ENCODE assay signal across 20 cellular contexts in the genomic region with DNA sequence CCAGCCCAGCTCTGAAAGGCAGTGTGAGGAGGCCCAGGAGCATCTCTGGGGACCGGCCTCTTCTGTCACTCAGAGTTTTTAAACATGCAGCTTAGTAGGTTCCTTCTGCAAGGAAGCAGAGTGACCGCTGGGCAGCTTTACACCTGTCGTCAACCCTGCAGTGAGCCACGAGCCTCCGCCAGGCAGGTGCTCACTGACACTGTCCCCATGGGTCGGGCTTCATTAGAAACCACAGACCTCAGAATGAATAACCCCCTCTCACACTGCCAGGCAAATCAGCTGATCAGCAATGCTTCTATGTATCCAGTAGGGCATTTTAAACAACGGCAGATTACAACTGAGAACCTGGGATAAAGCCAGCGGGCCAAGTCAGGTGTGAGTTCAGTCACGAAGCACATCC.
"Had no signal": no experiment of that assay in that cellular context is flagged by ENCODE, and none has a peak within 500 bp of the region (broad histone marks: within the 10 kb centered on the region; RNA-seq: fewer than 3 reads in every experiment).

No MANE protein-coding gene starts in this region.

- H3K4me3 Mint-ChIP-seq: activated T-cell treated with anti-CD3 and anti-CD28 coated beads, Interleukin-2, amount 50 U/mL, for 72 hours; nephron; stimulated activated naive CD8-positive, alpha-beta T cell treated with anti-CD3 and anti-CD28 coated beads, Interleukin-15, Interleukin-2, amounts not matched to agents 100 ng/mL and 50 ng/mL, for 24 hours had no signal

- H3K36me3 Mint-ChIP-seq: activated naive CD4-positive, alpha-beta T cell treated with anti-CD3 and anti-CD28 coated beads, Interleukin-2, amount 50 U/mL, for 72 hours had no signal

- DNase-seq: activated CD4-positive, alpha-beta T cell treated with anti-CD3 and anti-CD28 coated beads for 4 hours; activated CD4-positive, alpha-beta T cell treated with anti-CD3 and anti-CD28 coated beads, Interleukin-2, amount 50 U/mL, for 4 hours; activated naive CD4-positive, alpha-beta T cell; activated T-cell treated with anti-CD3 and anti-CD28 coated beads for 4 hours; activated T-cell treated with anti-CD3 and anti-CD28 coated beads, Interleukin-2, amount 50 U/mL, for 72 hours; anterior cingulate cortex; colonic mucosa; effector CD8-positive, alpha-beta T cell; esophagus squamous epithelium; foreskin melanocyte; left ventricle myocardium inferior; mesendoderm; right lobe of liver; stimulated activated CD4-positive, alpha-beta T cell treated with anti-CD3 and anti-CD28 coated beads, Interleukin-12 subunit alpha, Interleukin-12 subunit beta, amount 100 ng/mL, for 4 hours; stimulated activated CD4-positive, alpha-beta T cell treated with anti-CD3 and anti-CD28 coated beads, Interleukin-4, amount 100 ng/mL, for 1 hour; trophoblast cell; uterus had no signal

- ATAC-seq: activated naive CD4-positive, alpha-beta T cell treated with anti-CD3 and anti-CD28 coated beads, Interleukin-2, amount 50 U/mL, for 72 hours; activated T-cell treated with anti-CD3 and anti-CD28 coated beads, Interleukin-2, amount 50 U/mL, for 72 hours had no signal

- H3K9me3 Mint-ChIP-seq: activated naive CD4-positive, alpha-beta T cell treated with anti-CD3 and anti-CD28 coated beads, Interleukin-2, amount 50 U/mL, for 72 hours; activated T-cell treated with anti-CD3 and anti-CD28 coated beads, Interleukin-2, amount 50 U/mL, for 72 hours; nephron; stimulated activated naive CD8-positive, alpha-beta T cell treated with anti-CD3 and anti-CD28 coated beads, Interleukin-15, Interleukin-2, amounts not matched to agents 100 ng/mL and 50 ng/mL, for 24 hours had no signal

- H3K27ac Mint-ChIP-seq: activated naive CD4-positive, alpha-beta T cell treated with anti-CD3 and anti-CD28 coated beads, Interleukin-2, amount 50 U/mL, for 72 hours; activated T-cell treated with anti-CD3 and anti-CD28 coated beads, Interleukin-2, amount 50 U/mL, for 72 hours; nephron; stimulated activated naive CD8-positive, alpha-beta T cell treated with anti-CD3 and anti-CD28 coated beads, Interleukin-15, Interleukin-2, amounts not matched to agents 100 ng/mL and 50 ng/mL, for 24 hours had no signal
